1 cellular context compared by ENCODE assay signal in the genomic region with DNA sequence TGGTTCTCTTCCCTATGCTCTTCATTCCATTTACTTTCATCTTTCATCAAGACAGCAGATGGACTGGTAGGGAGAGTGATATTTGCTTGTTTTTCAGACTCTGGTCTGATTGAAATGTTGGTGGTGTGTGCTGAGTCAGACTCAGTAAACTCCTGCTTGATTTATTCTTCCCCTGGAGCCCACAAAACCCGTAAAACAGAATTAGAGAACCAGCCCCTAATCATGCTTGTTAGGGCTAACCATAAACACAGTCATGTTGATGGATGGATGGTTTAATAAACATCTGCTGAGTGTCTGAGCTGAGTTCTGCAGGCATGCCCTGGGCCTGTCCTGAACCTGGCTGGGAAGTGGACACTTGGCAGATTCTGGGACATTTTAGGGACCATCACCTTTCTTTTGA.
TF ChIP-seq lines count a peak whose summit lies in the region.

No MANE protein-coding gene starts in this region.

TF ChIP-seq in HEK293, 187 proteins besides CTCF, POLR2A, EP300 and RAD21 (continued from another document and continues in another):
- no peak for TF ChIP-seq ZFP41 (tag by site-specific recombination; IDR thresholded peaks at IDR 0.05; ENCODE audit: borderline replicate concordance)
- peak; percentile 89 for TF ChIP-seq ZNF561 (tag by site-specific recombination; IDR thresholded peaks at IDR 0.05; ENCODE audit: borderline replicate concordance)
- TF ChIP-seq ZNF664 (tag by site-specific recombination; IDR thresholded peaks at IDR 0.05): peak; percentile 60
- peak; percentile 86 for TF ChIP-seq KLF10 (tag by site-specific recombination; IDR thresholded peaks at IDR 0.05)
- no peak for TF ChIP-seq ZNF311 (tag by site-specific recombination; IDR thresholded peaks at IDR 0.05; ENCODE audit: borderline replicate concordance)
- no peak for TF ChIP-seq ZNF777 (tag by site-specific recombination; IDR thresholded peaks at IDR 0.05; ENCODE audit: borderline replicate concordance)
- no peak for TF ChIP-seq ZNF837 (tag by site-specific recombination; IDR thresholded peaks at IDR 0.05)
- TF ChIP-seq ZNF830 (tag by site-specific recombination; IDR thresholded peaks at IDR 0.05; ENCODE audit: low read depth): no peak
- no peak for TF ChIP-seq TCF7L2 (IDR thresholded peaks at IDR 0.05; ENCODE audit: borderline replicate concordance, low read depth, low read length)
- TF ChIP-seq ZNF629 (tag by site-specific recombination; IDR thresholded peaks at IDR 0.05): peak; percentile 51
- TF ChIP-seq ZNF610 (tag by site-specific recombination; IDR thresholded peaks at IDR 0.05; ENCODE audit: borderline replicate concordance): no peak
- TF ChIP-seq ZSCAN30 (tag by site-specific recombination; IDR thresholded peaks at IDR 0.05): peak; percentile 93
- peak; percentile 74; the same call in 1 of the 2 replicates for TF ChIP-seq GLI2 (tag by site-specific recombination; IDR thresholded peaks at IDR 0.05; ENCODE audit: borderline replicate concordance, low read depth)
- TF ChIP-seq ZBTB8A (tag by site-specific recombination; IDR thresholded peaks at IDR 0.05): peak; percentile 90
- peak; percentile 98 for TF ChIP-seq SP7 (tag by site-specific recombination; IDR thresholded peaks at IDR 0.05)
- TF ChIP-seq, protein P1, sequence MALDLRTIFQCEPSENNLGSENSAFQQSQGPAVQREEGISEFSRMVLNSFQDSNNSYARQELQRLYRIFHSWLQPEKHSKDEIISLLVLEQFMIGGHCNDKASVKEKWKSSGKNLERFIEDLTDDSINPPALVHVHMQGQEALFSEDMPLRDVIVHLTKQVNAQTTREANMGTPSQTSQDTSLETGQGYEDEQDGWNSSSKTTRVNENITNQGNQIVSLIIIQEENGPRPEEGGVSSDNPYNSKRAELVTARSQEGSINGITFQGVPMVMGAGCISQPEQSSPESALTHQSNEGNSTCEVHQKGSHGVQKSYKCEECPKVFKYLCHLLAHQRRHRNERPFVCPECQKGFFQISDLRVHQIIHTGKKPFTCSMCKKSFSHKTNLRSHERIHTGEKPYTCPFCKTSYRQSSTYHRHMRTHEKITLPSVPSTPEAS (tag by site-specific recombination; IDR thresholded peaks at IDR 0.05): no peak
- peak; percentile 79; the same call in 1 of the 2 replicates for TF ChIP-seq MZF1 (tag by site-specific recombination; IDR thresholded peaks at IDR 0.05; ENCODE audit: borderline replicate concordance)
- no peak for TF ChIP-seq PRDM1 (tag by site-specific recombination; IDR thresholded peaks at IDR 0.05)
- TF ChIP-seq ZXDB (tag by site-specific recombination; IDR thresholded peaks at IDR 0.05): peak; percentile 73; the same call in 1 of the 2 replicates
- TF ChIP-seq ZNF423 (tag by site-specific recombination; IDR thresholded peaks at IDR 0.05): peak; percentile 56; the same call in 1 of the 2 replicates
- peak; percentile 65 for TF ChIP-seq ZBTB17 (tag by site-specific recombination; IDR thresholded peaks at IDR 0.05)
- peak; percentile 16; the same call in 1 of the 2 replicates for TF ChIP-seq SCRT1 (tag by site-specific recombination; IDR thresholded peaks at IDR 0.05; ENCODE audit: borderline replicate concordance)
- TF ChIP-seq, protein P2, sequence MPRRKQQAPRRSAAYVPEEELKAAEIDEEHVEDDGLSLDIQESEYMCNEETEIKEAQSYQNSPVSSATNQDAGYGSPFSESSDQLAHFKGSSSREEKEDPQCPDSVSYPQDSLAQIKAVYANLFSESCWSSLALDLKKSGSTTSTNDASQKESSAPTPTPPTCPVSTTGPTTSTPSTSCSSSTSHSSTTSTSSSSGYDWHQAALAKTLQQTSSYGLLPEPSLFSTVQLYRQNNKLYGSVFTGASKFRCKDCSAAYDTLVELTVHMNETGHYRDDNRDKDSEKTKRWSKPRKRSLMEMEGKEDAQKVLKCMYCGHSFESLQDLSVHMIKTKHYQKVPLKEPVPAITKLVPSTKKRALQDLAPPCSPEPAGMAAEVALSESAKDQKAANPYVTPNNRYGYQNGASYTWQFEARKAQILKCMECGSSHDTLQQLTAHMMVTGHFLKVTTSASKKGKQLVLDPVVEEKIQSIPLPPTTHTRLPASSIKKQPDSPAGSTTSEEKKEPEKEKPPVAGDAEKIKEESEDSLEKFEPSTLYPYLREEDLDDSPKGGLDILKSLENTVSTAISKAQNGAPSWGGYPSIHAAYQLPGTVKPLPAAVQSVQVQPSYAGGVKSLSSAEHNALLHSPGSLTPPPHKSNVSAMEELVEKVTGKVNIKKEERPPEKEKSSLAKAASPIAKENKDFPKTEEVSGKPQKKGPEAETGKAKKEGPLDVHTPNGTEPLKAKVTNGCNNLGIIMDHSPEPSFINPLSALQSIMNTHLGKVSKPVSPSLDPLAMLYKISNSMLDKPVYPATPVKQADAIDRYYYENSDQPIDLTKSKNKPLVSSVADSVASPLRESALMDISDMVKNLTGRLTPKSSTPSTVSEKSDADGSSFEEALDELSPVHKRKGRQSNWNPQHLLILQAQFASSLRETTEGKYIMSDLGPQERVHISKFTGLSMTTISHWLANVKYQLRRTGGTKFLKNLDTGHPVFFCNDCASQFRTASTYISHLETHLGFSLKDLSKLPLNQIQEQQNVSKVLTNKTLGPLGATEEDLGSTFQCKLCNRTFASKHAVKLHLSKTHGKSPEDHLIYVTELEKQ (tag by site-specific recombination; IDR thresholded peaks at IDR 0.05; ENCODE audit: borderline replicate concordance): peak; percentile 78; the same call in 1 of the 2 replicates
- peak; percentile 97 for TF ChIP-seq ZNF843 (tag by site-specific recombination; IDR thresholded peaks at IDR 0.05)
- TF ChIP-seq, protein P3, sequence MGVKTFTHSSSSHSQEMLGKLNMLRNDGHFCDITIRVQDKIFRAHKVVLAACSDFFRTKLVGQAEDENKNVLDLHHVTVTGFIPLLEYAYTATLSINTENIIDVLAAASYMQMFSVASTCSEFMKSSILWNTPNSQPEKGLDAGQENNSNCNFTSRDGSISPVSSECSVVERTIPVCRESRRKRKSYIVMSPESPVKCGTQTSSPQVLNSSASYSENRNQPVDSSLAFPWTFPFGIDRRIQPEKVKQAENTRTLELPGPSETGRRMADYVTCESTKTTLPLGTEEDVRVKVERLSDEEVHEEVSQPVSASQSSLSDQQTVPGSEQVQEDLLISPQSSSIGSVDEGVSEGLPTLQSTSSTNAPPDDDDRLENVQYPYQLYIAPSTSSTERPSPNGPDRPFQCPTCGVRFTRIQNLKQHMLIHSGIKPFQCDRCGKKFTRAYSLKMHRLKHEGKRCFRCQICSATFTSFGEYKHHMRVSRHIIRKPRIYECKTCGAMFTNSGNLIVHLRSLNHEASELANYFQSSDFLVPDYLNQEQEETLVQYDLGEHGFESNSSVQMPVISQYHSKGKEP (tag by site-specific recombination; IDR thresholded peaks at IDR 0.05): peak; percentile 64; the same call in 1 of the 2 replicates
- TF ChIP-seq, protein P4, sequence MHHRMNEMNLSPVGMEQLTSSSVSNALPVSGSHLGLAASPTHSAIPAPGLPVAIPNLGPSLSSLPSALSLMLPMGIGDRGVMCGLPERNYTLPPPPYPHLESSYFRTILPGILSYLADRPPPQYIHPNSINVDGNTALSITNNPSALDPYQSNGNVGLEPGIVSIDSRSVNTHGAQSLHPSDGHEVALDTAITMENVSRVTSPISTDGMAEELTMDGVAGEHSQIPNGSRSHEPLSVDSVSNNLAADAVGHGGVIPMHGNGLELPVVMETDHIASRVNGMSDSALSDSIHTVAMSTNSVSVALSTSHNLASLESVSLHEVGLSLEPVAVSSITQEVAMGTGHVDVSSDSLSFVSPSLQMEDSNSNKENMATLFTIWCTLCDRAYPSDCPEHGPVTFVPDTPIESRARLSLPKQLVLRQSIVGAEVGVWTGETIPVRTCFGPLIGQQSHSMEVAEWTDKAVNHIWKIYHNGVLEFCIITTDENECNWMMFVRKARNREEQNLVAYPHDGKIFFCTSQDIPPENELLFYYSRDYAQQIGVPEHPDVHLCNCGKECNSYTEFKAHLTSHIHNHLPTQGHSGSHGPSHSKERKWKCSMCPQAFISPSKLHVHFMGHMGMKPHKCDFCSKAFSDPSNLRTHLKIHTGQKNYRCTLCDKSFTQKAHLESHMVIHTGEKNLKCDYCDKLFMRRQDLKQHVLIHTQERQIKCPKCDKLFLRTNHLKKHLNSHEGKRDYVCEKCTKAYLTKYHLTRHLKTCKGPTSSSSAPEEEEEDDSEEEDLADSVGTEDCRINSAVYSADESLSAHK (tag by site-specific recombination; IDR thresholded peaks at IDR 0.05): peak; percentile 96
- TF ChIP-seq FEZF1 (tag by site-specific recombination; IDR thresholded peaks at IDR 0.05): peak; percentile 97
- TF ChIP-seq ZNF19 (tag by site-specific recombination; IDR thresholded peaks at IDR 0.05; ENCODE audit: low read depth): peak; percentile 66; the same call in 1 of the 2 replicates
- peak; percentile 65 for TF ChIP-seq WT1 (tag by site-specific recombination; IDR thresholded peaks at IDR 0.05)
- TF ChIP-seq, protein P5, sequence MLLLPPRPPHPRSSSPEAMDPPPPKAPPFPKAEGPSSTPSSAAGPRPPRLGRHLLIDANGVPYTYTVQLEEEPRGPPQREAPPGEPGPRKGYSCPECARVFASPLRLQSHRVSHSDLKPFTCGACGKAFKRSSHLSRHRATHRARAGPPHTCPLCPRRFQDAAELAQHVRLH (tag by site-specific recombination; IDR thresholded peaks at IDR 0.05): peak; percentile 88; the same call in 1 of the 2 replicates
- TF ChIP-seq, protein P6, sequence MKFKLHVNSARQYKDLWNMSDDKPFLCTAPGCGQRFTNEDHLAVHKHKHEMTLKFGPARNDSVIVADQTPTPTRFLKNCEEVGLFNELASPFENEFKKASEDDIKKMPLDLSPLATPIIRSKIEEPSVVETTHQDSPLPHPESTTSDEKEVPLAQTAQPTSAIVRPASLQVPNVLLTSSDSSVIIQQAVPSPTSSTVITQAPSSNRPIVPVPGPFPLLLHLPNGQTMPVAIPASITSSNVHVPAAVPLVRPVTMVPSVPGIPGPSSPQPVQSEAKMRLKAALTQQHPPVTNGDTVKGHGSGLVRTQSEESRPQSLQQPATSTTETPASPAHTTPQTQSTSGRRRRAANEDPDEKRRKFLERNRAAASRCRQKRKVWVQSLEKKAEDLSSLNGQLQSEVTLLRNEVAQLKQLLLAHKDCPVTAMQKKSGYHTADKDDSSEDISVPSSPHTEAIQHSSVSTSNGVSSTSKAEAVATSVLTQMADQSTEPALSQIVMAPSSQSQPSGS (tag by site-specific recombination; IDR thresholded peaks at IDR 0.05; ENCODE audit: low read depth): 0 out of 2 replicates have a peak, but pooled peaks have one; percentile 13
- TF ChIP-seq, protein P7, sequence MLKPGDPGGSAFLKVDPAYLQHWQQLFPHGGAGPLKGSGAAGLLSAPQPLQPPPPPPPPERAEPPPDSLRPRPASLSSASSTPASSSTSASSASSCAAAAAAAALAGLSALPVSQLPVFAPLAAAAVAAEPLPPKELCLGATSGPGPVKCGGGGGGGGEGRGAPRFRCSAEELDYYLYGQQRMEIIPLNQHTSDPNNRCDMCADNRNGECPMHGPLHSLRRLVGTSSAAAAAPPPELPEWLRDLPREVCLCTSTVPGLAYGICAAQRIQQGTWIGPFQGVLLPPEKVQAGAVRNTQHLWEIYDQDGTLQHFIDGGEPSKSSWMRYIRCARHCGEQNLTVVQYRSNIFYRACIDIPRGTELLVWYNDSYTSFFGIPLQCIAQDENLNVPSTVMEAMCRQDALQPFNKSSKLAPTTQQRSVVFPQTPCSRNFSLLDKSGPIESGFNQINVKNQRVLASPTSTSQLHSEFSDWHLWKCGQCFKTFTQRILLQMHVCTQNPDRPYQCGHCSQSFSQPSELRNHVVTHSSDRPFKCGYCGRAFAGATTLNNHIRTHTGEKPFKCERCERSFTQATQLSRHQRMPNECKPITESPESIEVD (tag by site-specific recombination; IDR thresholded peaks at IDR 0.05): peak; percentile 99
- no peak for TF ChIP-seq SETDB1 (IDR thresholded peaks at IDR 0.05; ENCODE audit: insufficient read length, low read length)
- peak; percentile 81 for TF ChIP-seq IKZF3 (tag by site-specific recombination; IDR thresholded peaks at IDR 0.05)
- peak; percentile 56; the same call in 1 of the 2 replicates for TF ChIP-seq ZNF596 (tag by site-specific recombination; IDR thresholded peaks at IDR 0.05)
- peak; percentile 13; the same call in 1 of the 2 replicates for TF ChIP-seq GLIS1 (tag by site-specific recombination; IDR thresholded peaks at IDR 0.05)
- no peak for TF ChIP-seq ZNF354C (tag by site-specific recombination; IDR thresholded peaks at IDR 0.05; ENCODE audit: borderline replicate concordance, low read depth)
- TF ChIP-seq, protein P8, sequence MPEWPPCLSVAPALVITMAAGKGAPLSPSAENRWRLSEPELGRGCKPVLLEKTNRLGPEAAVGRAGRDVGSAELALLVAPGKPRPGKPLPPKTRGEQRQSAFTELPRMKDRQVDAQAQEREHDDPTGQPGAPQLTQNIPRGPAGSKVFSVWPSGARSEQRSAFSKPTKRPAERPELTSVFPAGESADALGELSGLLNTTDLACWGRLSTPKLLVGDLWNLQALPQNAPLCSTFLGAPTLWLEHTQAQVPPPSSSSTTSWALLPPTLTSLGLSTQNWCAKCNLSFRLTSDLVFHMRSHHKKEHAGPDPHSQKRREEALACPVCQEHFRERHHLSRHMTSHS (tag by site-specific recombination; IDR thresholded peaks at IDR 0.05): peak; percentile 95
- TF ChIP-seq, protein P9, sequence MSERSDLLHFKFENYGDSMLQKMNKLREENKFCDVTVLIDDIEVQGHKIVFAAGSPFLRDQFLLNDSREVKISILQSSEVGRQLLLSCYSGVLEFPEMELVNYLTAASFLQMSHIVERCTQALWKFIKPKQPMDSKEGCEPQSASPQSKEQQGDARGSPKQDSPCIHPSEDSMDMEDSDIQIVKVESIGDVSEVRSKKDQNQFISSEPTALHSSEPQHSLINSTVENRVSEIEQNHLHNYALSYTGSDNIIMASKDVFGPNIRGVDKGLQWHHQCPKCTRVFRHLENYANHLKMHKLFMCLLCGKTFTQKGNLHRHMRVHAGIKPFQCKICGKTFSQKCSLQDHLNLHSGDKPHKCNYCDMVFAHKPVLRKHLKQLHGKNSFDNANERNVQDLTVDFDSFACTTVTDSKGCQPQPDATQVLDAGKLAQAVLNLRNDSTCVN (tag by site-specific recombination; optimal IDR thresholded peaks at IDR 0.05): no peak
- peak; percentile 92 for TF ChIP-seq ZNF10 (tag by site-specific recombination; IDR thresholded peaks at IDR 0.05)
- TF ChIP-seq KLF1 (tag by site-specific recombination; IDR thresholded peaks at IDR 0.05): peak; percentile 39; the same call in 1 of the 2 replicates
- TF ChIP-seq, protein P10, sequence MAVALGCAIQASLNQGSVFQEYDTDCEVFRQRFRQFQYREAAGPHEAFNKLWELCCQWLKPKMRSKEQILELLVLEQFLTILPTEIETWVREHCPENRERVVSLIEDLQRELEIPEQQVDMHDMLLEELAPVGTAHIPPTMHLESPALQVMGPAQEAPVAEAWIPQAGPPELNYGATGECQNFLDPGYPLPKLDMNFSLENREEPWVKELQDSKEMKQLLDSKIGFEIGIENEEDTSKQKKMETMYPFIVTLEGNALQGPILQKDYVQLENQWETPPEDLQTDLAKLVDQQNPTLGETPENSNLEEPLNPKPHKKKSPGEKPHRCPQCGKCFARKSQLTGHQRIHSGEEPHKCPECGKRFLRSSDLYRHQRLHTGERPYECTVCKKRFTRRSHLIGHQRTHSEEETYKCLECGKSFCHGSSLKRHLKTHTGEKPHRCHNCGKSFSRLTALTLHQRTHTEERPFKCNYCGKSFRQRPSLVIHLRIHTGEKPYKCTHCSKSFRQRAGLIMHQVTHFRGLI (tag by site-specific recombination; IDR thresholded peaks at IDR 0.05): peak; percentile 60
- TF ChIP-seq ZFP3 (tag by site-specific recombination; IDR thresholded peaks at IDR 0.05; ENCODE audit: low read depth): peak; percentile 76
- peak; percentile 86 for TF ChIP-seq ZEB2 (tag by site-specific recombination; IDR thresholded peaks at IDR 0.05)
- TF ChIP-seq ZNF133 (tag by site-specific recombination; IDR thresholded peaks at IDR 0.05): no peak
- TF ChIP-seq OSR2 (tag by site-specific recombination; IDR thresholded peaks at IDR 0.05): peak; percentile 87
